Comparison of ENCODE assay signal across 16 cellular contexts in genomic region chr14:65491274-65491673, GRCh38.
DNase-seq lines count a peak whose midpoint lies in the region; ATAC-seq, FAIRE-seq and TF ChIP-seq lines count a peak whose summit lies in the region.
"Had no signal": no experiment of that assay in that cellular context is flagged by ENCODE, and none has a peak within 500 bp of the region (broad histone marks: within the 10 kb centered on the region; RNA-seq: fewer than 3 reads in every experiment).

No MANE protein-coding gene starts in this region.

- no peak overlapping the region for H3K9ac ChIP-seq in GM12878 (ENCODE audit: control insufficient read depth, insufficient read depth, low read length)
- H3K9ac ChIP-seq: BLaER1 had no signal

- WGBS in GM12878 (ENCODE audit: insufficient coverage, insufficient replicate concordance, low lambda C conversion rate, missing lambda C conversion rate), result 100% methylated on average over 1 of the region's 1 CpG

- POLR2A ChIA-PET in GM12878 (lab: Charles Lee), result no interaction called here

- no peaks in the 10 kb centered on the region for H4K20me1 ChIP-seq in GM12878 (ENCODE audit: control insufficient read depth, insufficient read depth)
- H4K20me1 ChIP-seq: BLaER1 had no signal

- peaks cover 16% of the 10 kb centered on the region for H3K9me3 ChIP-seq in GM12878 (replicated peaks; ENCODE audit: control insufficient read depth, insufficient read depth, low read length)
- H3K9me3 ChIP-seq: A549 had no signal

- DNase-seq in Calu3, result no peak
- no peak for DNase-seq in GM12878 (ENCODE audit: low read depth, low spot score)
- peak; percentile 52 for DNase-seq in superior temporal gyrus (ENCODE audit: extremely low spot score)
- DNase-seq in AML-193 (lab: John Stamatoyannopoulos, UW), result no peak
- DNase-seq in GM19239 (ENCODE audit: insufficient read length, low spot score), result no peak
- DNase-seq: CD4-positive, alpha-beta memory T cell; DMS79 treated with DMSO at 0.1 percent for 48 hours; GF-D8; H9 had no signal

- peaks cover 34% of the 10 kb centered on the region for H3K79me2 ChIP-seq in GM12878 (ENCODE audit: control insufficient read depth, insufficient read depth, low read length)

- no peak for TF ChIP-seq EP300 in GM12878 (IDR thresholded peaks at IDR 0.05; ENCODE audit: borderline replicate concordance in 1 of 2, control insufficient read depth in 1 of 2, low read depth in 2 of 2, low read length in 2 of 2)

- SMC1A ChIA-PET in GM12878 (lab: Charles Lee; ENCODE audit: uncharacterized antibody, unreplicated experiment), result interaction anchor here (1.0 to 5.5 kb wide), 6 partner anchors 8 to 76 kb away, joined by 3 to 48 read pairs (median 11); no protein-coding TSS in a partner anchor

- no peaks in the 10 kb centered on the region for H3K27me3 ChIP-seq in GM12878 (replicated peaks in 1 of 2; ENCODE audit: control insufficient read depth in 2 of 2, insufficient read depth in 2 of 2, low read length in 1 of 2)
- H3K27me3 ChIP-seq: BLaER1 had no signal

- peaks cover 5% of the 10 kb centered on the region; the same call in 1 of the 2 replicates for H3K4me1 ChIP-seq in GM12878 (ENCODE audit: control insufficient read depth, insufficient read depth, low read length)
- H3K4me1 ChIP-seq: A549, BLaER1 had no signal

- no peak overlapping the region for H3K4me3 ChIP-seq in GM12878
- H3K4me3 ChIP-seq: A549, BLaER1 had no signal

- no TSS peak for BruUV-seq in Calu3 (replicated peaks; lab: Mats Ljungman, UMichigan)
- TSS peak; percentile 9 for BruUV-seq in GM12878 (replicated peaks; lab: Mats Ljungman, UMichigan)

- in situ Hi-C loops in GM12878 (cut with MboI), result no loop called here

- CTCF ChIA-PET in Calu3 (lab: Charles Lee) (no interaction called here), GM12878 (lab: Yijun Ruan, JAX) (interaction anchor here (1.4 to 9.2 kb wide), 2 partner anchors 9 to 11 kb away, joined by 5 to 62 read pairs; no protein-coding TSS in a partner anchor)

- RAD21 ChIA-PET in GM12878 (lab: Charles Lee; ENCODE audit: unreplicated experiment), result no interaction called here

- TF ChIP-seq RAD21 in GM12878 (IDR thresholded peaks at IDR 0.05; ENCODE audit: insufficient read depth, low read depth, low read length), result no peak

- no peak overlapping the region for H3K4me2 ChIP-seq in GM12878 (ENCODE audit: control insufficient read depth, insufficient read depth)
- H3K4me2 ChIP-seq: A549, BLaER1 had no signal

- H3K27ac Mint-ChIP-seq in Calu3 (ENCODE audit: unreplicated experiment), result peak overlapping the region; percentile 36
- H3K27ac Mint-ChIP-seq: CD14-positive monocyte, H9 had no signal

- peaks cover 17% of the 10 kb centered on the region for H3K36me3 Mint-ChIP-seq in Calu3 (ENCODE audit: insufficient read depth, unreplicated experiment)

- H3K27ac ChIP-seq in GM12878 (ENCODE audit: control insufficient read depth, insufficient read depth), result no peak overlapping the region
- H3K27ac ChIP-seq: 22Rv1, A549, BLaER1 had no signal

- H3K9me3 Mint-ChIP-seq in Calu3 (ENCODE audit: low read depth, unreplicated experiment), result no peaks in the 10 kb centered on the region

- FAIRE-seq in GM12878 (lab: Jason Lieb, UNC) (no peak), islet of Langerhans (lab: Jason Lieb, UNC) (peak; percentile 30), GM19239 (lab: Jason Lieb, UNC) (no peak)
- FAIRE-seq: H1 had no signal

- intact Hi-C loops in Calu3 (cut with micrococcal nuclease; ENCODE audit: unreplicated experiment), result no loop called here
- intact Hi-C loops in GM12878 (cut with micrococcal nuclease; ENCODE audit: unreplicated experiment), result no loop called here

- ATAC-seq in GM12878 (no peak), HG02870 (IDR thresholded peaks at IDR 0.05; ENCODE audit: unreplicated experiment) (no peak)
- ATAC-seq: A549 had no signal

- H2AFZ ChIP-seq in GM12878 (ENCODE audit: control insufficient read depth, low read depth, low read length), result no peak overlapping the region

- no peaks in the 10 kb centered on the region for H3K27me3 Mint-ChIP-seq in Calu3 (ENCODE audit: unreplicated experiment)
- H3K27me3 Mint-ChIP-seq: CD4-positive, alpha-beta memory T cell had no signal

- H3K36me3 ChIP-seq in GM12878 (ENCODE audit: control insufficient read depth in 2 of 2, insufficient read depth in 2 of 2, low read length in 1 of 2), result peaks cover 1 to 8% of the 10 kb centered on the region in 2 experiments; a peak in 2 of 4 replicates

- no peak for TF ChIP-seq POLR2A in GM12878 (IDR thresholded peaks at IDR 0.05; ENCODE audit: low read depth, low read length)

- TF ChIP-seq CTCF in Calu3 (IDR thresholded peaks at IDR 0.05; ENCODE audit: unreplicated experiment), result no peak
- no peak for TF ChIP-seq CTCF in GM12878 (IDR thresholded peaks at IDR 0.05 in 2 of 3, conservative IDR thresholded peaks at IDR 0.05 in 1 of 3; ENCODE audit: control insufficient read depth in 2 of 3, extremely low read depth in 1 of 3, insufficient read depth in 1 of 3, low read depth in 3 of 3, low read length in 3 of 3)

- peaks cover 11% of the 10 kb centered on the region for H3K4me1 Mint-ChIP-seq in Calu3 (ENCODE audit: low read depth, unreplicated experiment)

- no peak overlapping the region for H3K4me3 Mint-ChIP-seq in Calu3 (ENCODE audit: low read depth, unreplicated experiment)
- H3K4me3 Mint-ChIP-seq: CD14-positive monocyte; CD4-positive, alpha-beta memory T cell; H9 had no signal

TF ChIP-seq in GM12878, 131 proteins besides CTCF, POLR2A, EP300 and RAD21:
- TF ChIP-seq HDGF (IDR thresholded peaks at IDR 0.05) (no peak), RB1 (IDR thresholded peaks at IDR 0.05; ENCODE audit: borderline replicate concordance) (no peak), BRCA1 (IDR thresholded peaks at IDR 0.05; ENCODE audit: low read depth, low read length) (no peak), ZZZ3 (IDR thresholded peaks at IDR 0.05; ENCODE audit: control insufficient read depth, insufficient read length, low read depth) (no peak)
- TF ChIP-seq, protein P1, sequence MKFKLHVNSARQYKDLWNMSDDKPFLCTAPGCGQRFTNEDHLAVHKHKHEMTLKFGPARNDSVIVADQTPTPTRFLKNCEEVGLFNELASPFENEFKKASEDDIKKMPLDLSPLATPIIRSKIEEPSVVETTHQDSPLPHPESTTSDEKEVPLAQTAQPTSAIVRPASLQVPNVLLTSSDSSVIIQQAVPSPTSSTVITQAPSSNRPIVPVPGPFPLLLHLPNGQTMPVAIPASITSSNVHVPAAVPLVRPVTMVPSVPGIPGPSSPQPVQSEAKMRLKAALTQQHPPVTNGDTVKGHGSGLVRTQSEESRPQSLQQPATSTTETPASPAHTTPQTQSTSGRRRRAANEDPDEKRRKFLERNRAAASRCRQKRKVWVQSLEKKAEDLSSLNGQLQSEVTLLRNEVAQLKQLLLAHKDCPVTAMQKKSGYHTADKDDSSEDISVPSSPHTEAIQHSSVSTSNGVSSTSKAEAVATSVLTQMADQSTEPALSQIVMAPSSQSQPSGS (IDR thresholded peaks at IDR 0.05; ENCODE audit: low read length), result no peak
